Comparison of ENCODE assay signal across 22 cellular contexts in genomic region chr4:138095378-138095777, GRCh38.
DNase-seq lines count a peak whose midpoint lies in the region; ATAC-seq, FAIRE-seq and TF ChIP-seq lines count a peak whose summit lies in the region.
"Had no signal": no experiment of that assay in that cellular context is flagged by ENCODE, and none has a peak within 500 bp of the region (broad histone marks: within the 10 kb centered on the region; RNA-seq: fewer than 3 reads in every experiment).

No MANE protein-coding gene starts in this region.

- H3K27ac ChIP-seq in HepG2 (ENCODE audit: extremely low read length, insufficient read depth, low read length) (no peak overlapping the region), right lobe of liver (no peak overlapping the region), spleen (no peak overlapping the region)
- H3K27ac ChIP-seq: A549, C4-2B had no signal

- 54% methylated on average over 5 of the region's 5 CpGs for WGBS in HepG2 (ENCODE audit: low lambda C conversion rate)
- 69% methylated on average over 5 of the region's 5 CpGs for WGBS in right lobe of liver (ENCODE audit: insufficient coverage, low coverage, low lambda C conversion rate, missing lambda C conversion rate)
- 78 to 86% (median 82%) methylated on average over 5 of the region's 5 CpGs for WGBS in spleen, 5 donors

- no peak overlapping the region for H3K4me3 ChIP-seq in HepG2 (replicated peaks in 1 of 3; ENCODE audit: insufficient read depth in 1 of 3, low read depth in 2 of 3, low read length in 3 of 3)
- H3K4me3 ChIP-seq in right lobe of liver, result no peak overlapping the region
- no peak overlapping the region for H3K4me3 ChIP-seq in Loucy (ENCODE audit: low read length, poor library complexity, severe bottlenecking)
- no peak overlapping the region for H3K4me3 ChIP-seq in spleen
- H3K4me3 ChIP-seq: A549 had no signal

- H3K36me3 ChIP-seq in HepG2 (replicated peaks in 1 of 2; ENCODE audit: control insufficient read depth in 1 of 2, insufficient read depth in 2 of 2, low read length in 2 of 2) (no peaks in the 10 kb centered on the region), right lobe of liver (no peaks in the 10 kb centered on the region), Loucy (ENCODE audit: insufficient read depth, low read length) (no peaks in the 10 kb centered on the region), spleen (no peaks in the 10 kb centered on the region)
- H3K36me3 ChIP-seq: BE2C had no signal

- H2AFZ ChIP-seq in HepG2 (ENCODE audit: low read length) (peak overlapping the region; percentile 58), Loucy (ENCODE audit: low read length) (no peak overlapping the region)

- in situ Hi-C loops in HepG2 (cut with HindIII; ENCODE audit: extremely low pct_ligation_motif_present, low pct_unique_long_range_greater_than_20kb), result loop anchor here (5.0 kb wide), 1 partner anchor 58 kb away; no protein-coding TSS in a partner anchor

- H3K4me1 ChIP-seq in HepG2 (ENCODE audit: insufficient read depth, low read length) (peaks cover 71% of the 10 kb centered on the region), right lobe of liver (no peaks in the 10 kb centered on the region), Loucy (ENCODE audit: insufficient read depth, low read length, poor library complexity, severe bottlenecking) (peaks cover 27% of the 10 kb centered on the region), spleen (no peaks in the 10 kb centered on the region)
- H3K4me1 ChIP-seq: A549, BE2C had no signal

- DNase-seq in HepG2 (ENCODE audit: low spot score), result no peak
- DNase-seq in right lobe of liver, result no peak
- DNase-seq in type B pancreatic cell (ENCODE audit: extremely low spot score, unreplicated experiment), result no peak
- DNase-seq in spleen, result no peak
- DNase-seq: 8988T; ACHN; AML-193; BE2C; Caco-2; CD4-positive, CD25-positive, alpha-beta regulatory T cell; CD8-positive, alpha-beta T cell; DMS153; DND-41; GOT3; H7; HCEC 1CT had no signal

- no peaks in the 10 kb centered on the region for H3K9me2 ChIP-seq in Loucy (replicated peaks; ENCODE audit: low read depth, low read length)

- TF ChIP-seq POLR2A in HepG2 (IDR thresholded peaks at IDR 0.05; ENCODE audit: insufficient read depth in 1 of 2, low read depth in 2 of 2, low read length in 2 of 2), result no peak
- TF ChIP-seq POLR2A in right lobe of liver (IDR thresholded peaks at IDR 0.05), result no peak
- TF ChIP-seq POLR2A in spleen (IDR thresholded peaks at IDR 0.05), result no peak

- TF ChIP-seq EP300 in HepG2 (IDR thresholded peaks at IDR 0.05; ENCODE audit: low read depth in 2 of 2, low read length in 2 of 2) (no peak), HepG2 (CRISPR knock-in tag; IDR thresholded peaks at IDR 0.05; ENCODE audit: borderline replicate concordance) (no peak)

- CTCF ChIA-PET in HepG2 (lab: Yijun Ruan, JAX; ENCODE audit: low intra/inter-chr PET ratio, low total read pairs), result no interaction called here

- H3K27ac Mint-ChIP-seq in type B pancreatic cell, result peak overlapping the region; percentile 15
- H3K27ac Mint-ChIP-seq: CD4-positive, CD25-positive, alpha-beta regulatory T cell; CD8-positive, alpha-beta T cell had no signal

- H3K36me3 Mint-ChIP-seq in type B pancreatic cell, result no peaks in the 10 kb centered on the region
- H3K36me3 Mint-ChIP-seq: CD4-positive, CD25-positive, alpha-beta regulatory T cell; CD8-positive, alpha-beta T cell had no signal

- TF ChIP-seq CTCF in HepG2 (CRISPR knock-in tag; IDR thresholded peaks at IDR 0.05) (no peak), right lobe of liver (IDR thresholded peaks at IDR 0.05) (no peak), Loucy (conservative IDR thresholded peaks at IDR 0.05; ENCODE audit: low read length) (no peak), type B pancreatic cell (conservative IDR thresholded peaks at IDR 0.05) (no peak), spleen (IDR thresholded peaks at IDR 0.05 in 8 of 11, conservative IDR thresholded peaks at IDR 0.05 in 3 of 11) (no peak)

- no peak for ATAC-seq in HepG2
- no peak for ATAC-seq in right lobe of liver
- ATAC-seq in GM18498 (IDR thresholded peaks at IDR 0.05; ENCODE audit: unreplicated experiment), result no peak
- ATAC-seq: A549; CD8-positive, alpha-beta T cell had no signal

- H3K4me1 Mint-ChIP-seq in type B pancreatic cell (ENCODE audit: unreplicated experiment), result peaks cover 21% of the 10 kb centered on the region
- H3K4me1 Mint-ChIP-seq: CD4-positive, CD25-positive, alpha-beta regulatory T cell had no signal

- FAIRE-seq in HepG2 (lab: Jason Lieb, UNC), result no peak
- FAIRE-seq: A549, G401.6, GM12892 had no signal

- TF ChIP-seq RAD21 in HepG2 (CRISPR knock-in tag; IDR thresholded peaks at IDR 0.05), result no peak

- no peaks in the 10 kb centered on the region for H3F3A ChIP-seq in Loucy (ENCODE audit: low read depth)

- H4K20me1 ChIP-seq in HepG2 (ENCODE audit: insufficient read depth, low read length), result no peaks in the 10 kb centered on the region
- no peaks in the 10 kb centered on the region for H4K20me1 ChIP-seq in Loucy (ENCODE audit: insufficient read depth, low read length, poor library complexity, severe bottlenecking)

- H3K9me3 ChIP-seq in HepG2 (ENCODE audit: low read length) (no peaks in the 10 kb centered on the region), right lobe of liver (no peaks in the 10 kb centered on the region), Loucy (ENCODE audit: insufficient read depth, low read depth, low read length) (no peaks in the 10 kb centered on the region), spleen (no peaks in the 10 kb centered on the region)
- H3K9me3 ChIP-seq: A549, BE2C, Caco-2 had no signal

- H3K4me2 ChIP-seq in HepG2 (ENCODE audit: low read depth, low read length) (peak overlapping the region; percentile 5; the same call in 1 of the 2 replicates), Loucy (ENCODE audit: low read depth, low read length, poor library complexity, severe bottlenecking) (peak overlapping the region; percentile 19)
- H3K4me2 ChIP-seq: A549 had no signal

- no TSS peak for BruUV-seq in HepG2 (replicated peaks; lab: Mats Ljungman, UMichigan)

- H3K9ac ChIP-seq in HepG2 (ENCODE audit: insufficient read depth, low read depth, low read length) (no peak overlapping the region), Loucy (ENCODE audit: low read depth, low read length, poor library complexity, severe bottlenecking) (no peak overlapping the region)

- no peaks in the 10 kb centered on the region for H3K27me3 ChIP-seq in HepG2 (ENCODE audit: control insufficient read depth in 1 of 2, insufficient read depth in 2 of 2, low read length in 2 of 2)
- no peaks in the 10 kb centered on the region for H3K27me3 ChIP-seq in right lobe of liver
- H3K27me3 ChIP-seq in Loucy (ENCODE audit: insufficient read depth, low read length, poor library complexity, severe bottlenecking), result no peaks in the 10 kb centered on the region
- H3K27me3 ChIP-seq in spleen (replicated peaks in 1 of 7), result peaks cover 0 to 7% (median 0%) of the 10 kb centered on the region in 7 donors
- H3K27me3 ChIP-seq: BE2C had no signal

- H3K79me2 ChIP-seq in HepG2 (ENCODE audit: insufficient read depth, low read length), result no peaks in the 10 kb centered on the region
- no peaks in the 10 kb centered on the region for H3K79me2 ChIP-seq in Loucy (ENCODE audit: insufficient read depth, low read length)

- POLR2A ChIA-PET in HepG2 (lab: Yijun Ruan, JAX), result interaction anchor here (1.4 kb wide), 1 partner anchor 9 kb away, joined by 3 read pairs; no protein-coding TSS in a partner anchor

- intact Hi-C loops in HepG2 (cut with micrococcal nuclease; ENCODE audit: unreplicated experiment) (loop anchor here (5.0 kb wide), 1 partner anchor 252 kb away; no protein-coding TSS in a partner anchor), right lobe of liver (cut with DNase I) (no loop called here), spleen (cut with DNase I; ENCODE audit: low total_unique reads) (no loop called here)

- no peaks in the 10 kb centered on the region for H3K27me3 Mint-ChIP-seq in type B pancreatic cell
- H3K27me3 Mint-ChIP-seq: CD4-positive, CD25-positive, alpha-beta regulatory T cell had no signal

- H3K9me3 Mint-ChIP-seq in type B pancreatic cell, result peaks cover 8% of the 10 kb centered on the region
- H3K9me3 Mint-ChIP-seq: CD8-positive, alpha-beta T cell had no signal

- no peak overlapping the region for H3K4me3 Mint-ChIP-seq in type B pancreatic cell
- H3K4me3 Mint-ChIP-seq: CD4-positive, CD25-positive, alpha-beta regulatory T cell; CD8-positive, alpha-beta T cell had no signal

TF ChIP-seq in HepG2, 621 proteins besides CTCF, POLR2A, EP300 and RAD21 (continues in another document):
- TF ChIP-seq ZFAT (CRISPR knock-in tag; conservative IDR thresholded peaks at IDR 0.05) (no peak), ZNF749 (CRISPR knock-in tag; IDR thresholded peaks at IDR 0.05; ENCODE audit: borderline replicate concordance) (no peak), ZNF577 (CRISPR knock-in tag; IDR thresholded peaks at IDR 0.05; ENCODE audit: borderline replicate concordance, low read depth) (no peak), ZNF616 (CRISPR knock-in tag; IDR thresholded peaks at IDR 0.05; ENCODE audit: low read depth) (no peak), ATRX (CRISPR knock-in tag; IDR thresholded peaks at IDR 0.05; ENCODE audit: borderline replicate concordance) (no peak), ZFX (CRISPR knock-in tag; IDR thresholded peaks at IDR 0.05; ENCODE audit: low read depth) (no peak), FUBP1 (CRISPR knock-in tag; IDR thresholded peaks at IDR 0.05; ENCODE audit: borderline replicate concordance) (no peak), ARNT (IDR thresholded peaks at IDR 0.05) (no peak), ZNF431 (CRISPR knock-in tag; IDR thresholded peaks at IDR 0.05; ENCODE audit: borderline replicate concordance, low read depth) (no peak), ZNF251 (CRISPR knock-in tag; IDR thresholded peaks at IDR 0.05) (no peak)
